8 cellular contexts compared by ENCODE assay signal in the genomic region with DNA sequence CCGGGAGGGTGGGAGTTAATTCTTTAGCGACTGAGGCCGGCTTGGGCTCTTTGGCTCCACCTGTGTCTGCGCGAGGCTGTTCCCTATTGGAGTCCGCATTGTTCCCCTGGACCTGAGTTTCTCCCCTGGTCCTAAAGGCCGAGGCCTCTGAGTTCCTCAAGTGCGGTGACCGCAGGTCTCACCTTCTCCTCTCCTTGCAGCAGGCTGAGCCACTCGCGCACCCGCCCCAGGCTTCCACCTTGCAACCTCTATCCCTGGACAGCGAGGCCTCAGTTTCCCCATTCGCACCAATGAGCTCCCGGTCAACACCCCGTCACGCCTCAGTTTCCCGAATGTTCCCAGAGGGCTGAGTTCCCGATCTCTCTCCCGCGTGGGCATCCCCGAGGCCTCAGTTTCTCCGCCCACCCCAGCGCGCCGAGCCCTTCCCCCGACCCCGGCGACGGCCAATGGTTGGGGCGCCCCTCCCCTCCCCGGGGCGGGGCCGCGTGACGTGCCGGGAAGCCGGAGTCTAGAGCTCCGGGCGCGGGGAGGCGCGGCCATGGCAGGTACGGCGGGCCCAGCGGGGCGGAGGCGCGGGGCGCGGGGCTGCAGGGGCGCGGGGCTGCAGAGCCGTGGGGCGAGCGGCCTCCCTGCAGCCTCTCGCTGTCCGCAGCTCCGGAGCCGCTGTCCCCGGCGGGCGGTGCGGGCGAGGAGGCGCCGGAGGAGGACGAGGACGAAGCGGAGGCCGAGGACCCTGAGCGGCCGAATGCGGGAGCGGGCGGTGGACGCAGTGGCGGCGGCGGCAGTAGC. TPM values are rescaled to one million over a fixed set of nuclear protein-coding genes. Genes with fewer than 3 reads are reported as not detected.
DNase-seq lines count a peak whose midpoint lies in the region; ATAC-seq and FAIRE-seq lines count a peak whose summit lies in the region.

A gene with protein sequence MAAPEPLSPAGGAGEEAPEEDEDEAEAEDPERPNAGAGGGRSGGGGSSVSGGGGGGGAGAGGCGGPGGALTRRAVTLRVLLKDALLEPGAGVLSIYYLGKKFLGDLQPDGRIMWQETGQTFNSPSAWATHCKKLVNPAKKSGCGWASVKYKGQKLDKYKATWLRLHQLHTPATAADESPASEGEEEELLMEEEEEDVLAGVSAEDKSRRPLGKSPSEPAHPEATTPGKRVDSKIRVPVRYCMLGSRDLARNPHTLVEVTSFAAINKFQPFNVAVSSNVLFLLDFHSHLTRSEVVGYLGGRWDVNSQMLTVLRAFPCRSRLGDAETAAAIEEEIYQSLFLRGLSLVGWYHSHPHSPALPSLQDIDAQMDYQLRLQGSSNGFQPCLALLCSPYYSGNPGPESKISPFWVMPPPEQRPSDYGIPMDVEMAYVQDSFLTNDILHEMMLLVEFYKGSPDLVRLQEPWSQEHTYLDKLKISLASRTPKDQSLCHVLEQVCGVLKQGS (plus strand): TSS at position 507 of the 789 bp plus-strand sequence. CDS start 32 bp downstream, at position 539.

- H3K36me3 Mint-ChIP-seq in naive thymus-derived CD8-positive, alpha-beta T cell = peaks cover 0 to 18% (median 3%) of the 10 kb centered on the region in 3 donors

- no peaks in the 10 kb centered on the region for H3K9me3 Mint-ChIP-seq in naive thymus-derived CD8-positive, alpha-beta T cell

- POLR2A ChIA-PET in naive thymus-derived CD8-positive, alpha-beta T cell (lab: Charles Lee) = interaction anchor here (0.5 to 4.3 kb wide), 30 partner anchors 9 to 1068 kb away, joined by 3 to 34 read pairs (median 4); a partner anchor contains a TSS

- FAIRE-seq in RCC 7860 (lab: Jason Lieb, UNC) = no peak

- H3K4me3 Mint-ChIP-seq in naive thymus-derived CD8-positive, alpha-beta T cell = peak within 1 kb of the TSS; percentile 84 to 95 (median 92)

- peak; percentile 55 for ATAC-seq in GM21515 (IDR thresholded peaks at IDR 0.05; ENCODE audit: unreplicated experiment)
- ATAC-seq in naive thymus-derived CD8-positive, alpha-beta T cell = peak; percentile 72 to 74

- peak within 1 kb of the TSS; percentile 60 to 97 (median 93) for H3K27ac Mint-ChIP-seq in naive thymus-derived CD8-positive, alpha-beta T cell

- H3K4me1 Mint-ChIP-seq in naive thymus-derived CD8-positive, alpha-beta T cell = peaks cover 15 to 37% (median 33%) of the 10 kb centered on the region in 4 donors

- peaks cover 0 to 2% (median 0%) of the 10 kb centered on the region in 5 donors for H3K27me3 Mint-ChIP-seq in naive thymus-derived CD8-positive, alpha-beta T cell

- DNase-seq in DMS 273 treated with DMSO at 0.1 percent for 48 hours (lab: John Stamatoyannopoulos, UW) (peak; percentile 44), HuH-7.5 (ENCODE audit: low spot score) (peak; percentile 83), RCC 7860 (ENCODE audit: low spot score) (peak; percentile 52), activated T-helper 1 cell treated with Interleukin-2 at 50 U/mL for 16 hours (ENCODE audit: low read depth) (peak; percentile 88), fibroblast of gingiva (ENCODE audit: low read depth) (peak; percentile 75)
- DNase-seq in naive thymus-derived CD8-positive, alpha-beta T cell = peak; percentile 85 to 96 (median 93)
- peak; percentile 78 to 96 (median 91) for DNase-seq in stimulated activated naive CD4-positive, alpha-beta T cell (lab: John Stamatoyannopoulos, UW)

RNA-seq across cellular contexts. Expression of the gene that starts here (rescaled TPM):
- total RNA-seq in naive thymus-derived CD8-positive, alpha-beta T cell = 10 to 100 TPM; 18.9 to 22.1 TPM
- 1 to 10 TPM; 4.6 to 5.3 (median 4.7) TPM for polyA plus RNA-seq in naive thymus-derived CD8-positive, alpha-beta T cell

Comparison
In these comparisons a context has a peak if more than half of its experiments do, and no peak if none do; other contexts are left out.
1. Peak in every context shown above with its lines: DNase-seq and ATAC-seq.